In the genomic region with DNA sequence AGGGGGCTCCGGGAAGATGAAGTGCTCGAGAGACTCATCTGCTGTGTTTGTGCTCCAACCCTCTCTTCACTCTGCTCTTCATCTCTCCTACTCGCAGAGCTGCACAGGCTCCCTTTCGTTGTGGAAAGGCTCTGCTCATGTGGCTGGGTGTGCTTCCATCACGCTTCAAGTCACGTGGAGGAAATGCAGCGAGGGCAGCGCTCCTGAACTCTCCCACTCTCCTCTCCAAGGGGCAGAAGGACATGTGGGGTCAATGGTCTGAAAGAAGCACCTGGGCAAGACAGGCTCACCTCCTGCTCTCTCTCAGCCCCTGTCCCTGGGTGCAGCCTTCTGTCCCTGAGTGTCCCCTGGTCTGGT, we compare ENCODE assay signal across 17 cellular contexts.
A peak's percentile ranks its signal among the peaks of the same experiment; 100 is the strongest.
DNase-seq lines count a peak whose midpoint lies in the region; ATAC-seq, FAIRE-seq and TF ChIP-seq lines count a peak whose summit lies in the region.
"Had no signal": no experiment of that assay in that cellular context is flagged by ENCODE, and none has a peak within 500 bp of the region (broad histone marks: within the 10 kb centered on the region; RNA-seq: fewer than 3 reads in every experiment).

No MANE protein-coding gene starts in this region.

- intact Hi-C loops in PC-3 (cut with micrococcal nuclease), result loop anchor here (5.0 kb wide), 1 partner anchor 63 kb away; no protein-coding TSS in a partner anchor

- TF ChIP-seq CTCF in PC-3 (conservative IDR thresholded peaks at IDR 0.05; ENCODE audit: low read depth, low read length), result no peak
- no peak for TF ChIP-seq CTCF in keratinocyte (optimal IDR thresholded peaks at IDR 0.05 in 1 of 3, IDR thresholded peaks at IDR 0.05 in 1 of 3, conservative IDR thresholded peaks at IDR 0.05 in 1 of 3; ENCODE audit: extremely low read depth in 1 of 3, insufficient read depth in 2 of 3, low read length in 3 of 3)
- no peak for TF ChIP-seq CTCF in tibial nerve (IDR thresholded peaks at IDR 0.05)
- no peak for TF ChIP-seq CTCF in foreskin fibroblast (IDR thresholded peaks at IDR 0.05; ENCODE audit: low read depth, low read length)

- no peak for FAIRE-seq in keratinocyte (lab: Jason Lieb, UNC)

- CTCF ChIA-PET in PC-3 (lab: Charles Lee), result no interaction called here

- H3K4me1 ChIP-seq in PC-3 (ENCODE audit: insufficient read depth, low read length) (peaks cover 18% of the 10 kb centered on the region), keratinocyte (ENCODE audit: control insufficient read depth, extremely low read depth, insufficient read depth, low read length) (peaks cover 11% of the 10 kb centered on the region), tibial nerve (peaks cover 0 to 15% (median 0%) of the 10 kb centered on the region in 4 donors)

- no peak overlapping the region for H3K4me3 ChIP-seq in PC-3 (ENCODE audit: low read length)
- H3K4me3 ChIP-seq in keratinocyte (ENCODE audit: control insufficient read depth in 2 of 3, extremely low read depth in 1 of 3, insufficient read depth in 2 of 3, low read depth in 1 of 3, low read length in 3 of 3), result no peak overlapping the region
- H3K4me3 ChIP-seq in tibial nerve, result no peak overlapping the region
- H3K4me3 ChIP-seq in foreskin fibroblast (ENCODE audit: low read depth in 1 of 2, low read length in 2 of 2), result no peak overlapping the region

- peak overlapping the region; percentile 93 to 94 for H3K27ac Mint-ChIP-seq in stimulated activated naive CD8-positive, alpha-beta T cell treated with anti-CD3 and anti-CD28 coated beads, Interleukin-15, amount 100 ng/mL, for 72 hours
- H3K27ac Mint-ChIP-seq: activated CD8-positive, alpha-beta memory T cell treated with anti-CD3 and anti-CD28 coated beads, Interleukin-2, amount 10 ng/mL, durations not matched to agents 7 days and 5 days; effector memory CD8-positive, alpha-beta T cell had no signal

- dilution Hi-C loops in keratinocyte (cut with MboI; ENCODE audit: extremely low pct_ligation_motif_present, low sequenced_read_pairs), result loop anchor here (25.0 kb wide), 1 partner anchor 223 kb away; no protein-coding TSS in a partner anchor

- no peaks in the 10 kb centered on the region for H3F3A ChIP-seq in PC-3 (ENCODE audit: low read length, unreplicated experiment)

- H3K27ac ChIP-seq in PC-3 (ENCODE audit: low read length) (peak overlapping the region; percentile 70), keratinocyte (ENCODE audit: control insufficient read depth, insufficient read depth, low read length) (peak overlapping the region; percentile 52), tibial nerve (no peak overlapping the region)

- peaks cover 16% of the 10 kb centered on the region for H3K79me2 ChIP-seq in PC-3 (ENCODE audit: low read length)
- peaks cover 13% of the 10 kb centered on the region for H3K79me2 ChIP-seq in keratinocyte (ENCODE audit: control insufficient read depth, insufficient read depth, low read length)

- H3K27me3 ChIP-seq in PC-3 (ENCODE audit: low read length) (no peaks in the 10 kb centered on the region), keratinocyte (ENCODE audit: control insufficient read depth, extremely low read depth, insufficient read depth, low read length) (no peaks in the 10 kb centered on the region), tibial nerve (no peaks in the 10 kb centered on the region)

- no peaks in the 10 kb centered on the region for H3K9me2 ChIP-seq in PC-3 (replicated peaks; ENCODE audit: low read length)

- POLR2A ChIA-PET in PC-3 (lab: Charles Lee; ENCODE audit: unreplicated experiment), result no interaction called here

- 92 to 94% methylated on average over 8 of the region's 8 CpGs for WGBS in tibial nerve, 2 donors

- H3K9me3 ChIP-seq in PC-3 (ENCODE audit: low read length) (no peaks in the 10 kb centered on the region), keratinocyte (ENCODE audit: control insufficient read depth, low read depth, low read length) (no peaks in the 10 kb centered on the region), tibial nerve (no peaks in the 10 kb centered on the region)

- H3K9ac ChIP-seq in PC-3 (ENCODE audit: low read length) (no peak overlapping the region), keratinocyte (ENCODE audit: control insufficient read depth, extremely low read depth, insufficient read depth, low read length) (no peak overlapping the region)

- BruUV-seq in PC-3 (replicated peaks; lab: Mats Ljungman, UMichigan), result no TSS peak

- H3K9me3 Mint-ChIP-seq in stimulated activated naive CD8-positive, alpha-beta T cell treated with anti-CD3 and anti-CD28 coated beads, Interleukin-15, amount 100 ng/mL, for 72 hours, result no peaks in the 10 kb centered on the region
- H3K9me3 Mint-ChIP-seq: central memory CD8-positive, alpha-beta T cell; effector memory CD8-positive, alpha-beta T cell had no signal

- H3K36me3 ChIP-seq in PC-3 (ENCODE audit: low read depth, low read length) (no peaks in the 10 kb centered on the region), keratinocyte (ENCODE audit: control insufficient read depth in 2 of 2, extremely low read depth in 1 of 2, insufficient read depth in 2 of 2, low read length in 2 of 2) (no peaks in the 10 kb centered on the region), tibial nerve (no peaks in the 10 kb centered on the region)

- no peaks in the 10 kb centered on the region for H4K20me1 ChIP-seq in PC-3 (ENCODE audit: low read length)
- H4K20me1 ChIP-seq in keratinocyte (ENCODE audit: control insufficient read depth, extremely low read depth, insufficient read depth, low read length), result no peaks in the 10 kb centered on the region

- H3K27me3 Mint-ChIP-seq in stimulated activated naive CD8-positive, alpha-beta T cell treated with anti-CD3 and anti-CD28 coated beads, Interleukin-15, amount 100 ng/mL, for 72 hours, result no peaks in the 10 kb centered on the region

- no peak for ATAC-seq in stimulated activated naive CD8-positive, alpha-beta T cell treated with anti-CD3 and anti-CD28 coated beads, Interleukin-15, amount 100 ng/mL, for 72 hours
- ATAC-seq in stimulated activated naive CD8-positive, alpha-beta T cell treated with anti-CD3 and anti-CD28 coated beads, Interleukin-15, Interleukin-2, amounts not matched to agents 100 U/mL and 50 U/mL, for 24 hours, result no peak
- no peak for ATAC-seq in PC-3
- ATAC-seq: activated CD8-positive, alpha-beta memory T cell treated with anti-CD3 and anti-CD28 coated beads, Interleukin-2, amount 10 ng/mL, durations not matched to agents 7 days and 5 days; effector memory CD8-positive, alpha-beta T cell had no signal

- no peak for DNase-seq in stimulated activated naive CD8-positive, alpha-beta T cell treated with anti-CD3 and anti-CD28 coated beads, Interleukin-15, amount 100 ng/mL, for 72 hours
- DNase-seq in stimulated activated naive CD8-positive, alpha-beta T cell treated with anti-CD3 and anti-CD28 coated beads, Interleukin-15, Interleukin-2, amounts not matched to agents 100 U/mL and 50 U/mL, for 24 hours, result no peak
- DNase-seq in PC-3, result no peak
- DNase-seq in keratinocyte (ENCODE audit: low read depth, low spot score), result no peak
- DNase-seq in tibial nerve (ENCODE audit: low spot score in 2 of 2), result no peak
- DNase-seq in AG20443 (ENCODE audit: low spot score), result no peak
- no peak for DNase-seq in activated effector memory CD4-positive, alpha-beta T cell treated with anti-CD3 and anti-CD28 coated beads, Interleukin-2, amount 50 U/mL, for 16 hours
- no peak for DNase-seq in foreskin fibroblast
- DNase-seq: activated CD4-positive, alpha-beta T cell treated with anti-CD3 and anti-CD28 coated beads for 1 hour; activated CD8-positive, alpha-beta memory T cell treated with anti-CD3 and anti-CD28 coated beads, Interleukin-2, amount 10 ng/mL, durations not matched to agents 7 days and 5 days; effector memory CD8-positive, alpha-beta T cell; GDM1; GOT3; hippocampal formation; NCI-H446; T1000 had no signal

- TF ChIP-seq POLR2A in tibial nerve (IDR thresholded peaks at IDR 0.05), result no peak

- peak overlapping the region in 1 of 2 donors; percentile 2 for H3K4me3 Mint-ChIP-seq in stimulated activated naive CD8-positive, alpha-beta T cell treated with anti-CD3 and anti-CD28 coated beads, Interleukin-15, amount 100 ng/mL, for 72 hours
- H3K4me3 Mint-ChIP-seq: activated CD8-positive, alpha-beta memory T cell treated with anti-CD3 and anti-CD28 coated beads, Interleukin-2, amount 10 ng/mL, durations not matched to agents 7 days and 5 days; central memory CD8-positive, alpha-beta T cell; effector memory CD8-positive, alpha-beta T cell had no signal

- H2AFZ ChIP-seq in PC-3 (ENCODE audit: low read length), result no peak overlapping the region
- H2AFZ ChIP-seq in keratinocyte (ENCODE audit: control insufficient read depth, low read length), result no peak overlapping the region

- H3K9me1 ChIP-seq in keratinocyte (ENCODE audit: control insufficient read depth, extremely low read depth, insufficient read depth, low read length), result no peaks in the 10 kb centered on the region

- TF ChIP-seq EP300 in tibial nerve (IDR thresholded peaks at IDR 0.05), result no peak

- H3K4me2 ChIP-seq in PC-3 (ENCODE audit: low read length) (no peak overlapping the region), keratinocyte (ENCODE audit: control insufficient read depth, extremely low read depth, insufficient read depth, low read depth, low read length) (no peak overlapping the region)

- H3K4me1 Mint-ChIP-seq in stimulated activated naive CD8-positive, alpha-beta T cell treated with anti-CD3 and anti-CD28 coated beads, Interleukin-15, amount 100 ng/mL, for 72 hours, result peaks cover 21% of the 10 kb centered on the region
- H3K4me1 Mint-ChIP-seq: central memory CD8-positive, alpha-beta T cell had no signal

Comparison
In these comparisons a context has a peak if more than half of its experiments do, and no peak if none do; other contexts are left out.
1. H3K27ac ChIP-seq: peak in PC-3 (single experiment) and keratinocyte (single experiment); none in tibial nerve (0 of 4).